24 cellular contexts compared by ENCODE assay signal in the genomic region with DNA sequence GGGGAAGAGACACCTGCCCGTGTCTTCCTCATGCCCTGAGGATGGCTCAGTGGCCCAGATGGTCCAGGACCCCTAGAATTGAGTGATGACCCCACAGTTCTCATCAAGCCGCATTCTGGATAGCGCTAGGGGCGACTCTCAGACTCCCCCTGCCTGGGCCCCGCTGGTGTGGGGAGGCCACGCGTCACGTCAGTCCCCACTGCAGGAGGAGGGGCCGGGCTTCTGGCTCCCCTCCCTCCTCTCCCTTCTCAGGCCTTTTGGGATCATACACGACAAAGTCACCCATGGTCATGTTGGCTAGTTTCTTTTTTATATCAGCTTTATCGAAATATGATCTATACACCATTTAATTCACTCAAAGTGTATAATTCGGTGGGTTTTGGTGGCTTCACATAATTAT.
DNase-seq lines count a peak whose midpoint lies in the region; ATAC-seq and TF ChIP-seq lines count a peak whose summit lies in the region.
"Had no signal": no experiment of that assay in that cellular context is flagged by ENCODE, and none has a peak within 500 bp of the region (broad histone marks: within the 10 kb centered on the region; RNA-seq: fewer than 3 reads in every experiment).

No MANE protein-coding gene starts in this region.

- peaks cover 25% of the 10 kb centered on the region for H3K36me3 Mint-ChIP-seq in activated naive CD4-positive, alpha-beta T cell treated with anti-CD3 and anti-CD28 coated beads for 36 hours (ENCODE audit: low read depth)
- H3K36me3 Mint-ChIP-seq in activated naive CD4-positive, alpha-beta T cell treated with anti-CD3 and anti-CD28 coated beads, Interleukin-2, amount 50 U/mL, for 72 hours = peaks cover 0 to 4% of the 10 kb centered on the region in 2 donors
- no peaks in the 10 kb centered on the region for H3K36me3 Mint-ChIP-seq in activated CD8-positive, alpha-beta T cell treated with anti-CD3 and anti-CD28 coated beads, Interleukin-2, amount 10 ng/mL, durations not matched to agents 7 days and 5 days (ENCODE audit: low read depth)

- no peaks in the 10 kb centered on the region for H3K79me2 ChIP-seq in osteoblast (ENCODE audit: insufficient read depth, low read length)

- H3K27ac Mint-ChIP-seq in activated naive CD4-positive, alpha-beta T cell treated with anti-CD3 and anti-CD28 coated beads for 36 hours = peak overlapping the region; percentile 36
- peak overlapping the region in 1 of 2 donors; percentile 83 for H3K27ac Mint-ChIP-seq in activated naive CD4-positive, alpha-beta T cell treated with anti-CD3 and anti-CD28 coated beads, Interleukin-2, amount 50 U/mL, for 72 hours
- peak overlapping the region; percentile 49 for H3K27ac Mint-ChIP-seq in activated CD8-positive, alpha-beta T cell treated with anti-CD3 and anti-CD28 coated beads, Interleukin-2, amount 10 ng/mL, durations not matched to agents 7 days and 5 days
- H3K27ac Mint-ChIP-seq: GM23338, HFFc6 had no signal

- H3K9me3 ChIP-seq in osteoblast (ENCODE audit: low read depth, low read length) = no peaks in the 10 kb centered on the region
- no peaks in the 10 kb centered on the region for H3K9me3 ChIP-seq in upper lobe of left lung
- H3K9me3 ChIP-seq: HAP-1, MG63, SJCRH30 had no signal

- no peak for TF ChIP-seq EP300 in upper lobe of left lung (IDR thresholded peaks at IDR 0.05)

- H3K4me3 Mint-ChIP-seq in activated naive CD4-positive, alpha-beta T cell treated with anti-CD3 and anti-CD28 coated beads for 36 hours = no peak overlapping the region
- H3K4me3 Mint-ChIP-seq in activated CD8-positive, alpha-beta T cell treated with anti-CD3 and anti-CD28 coated beads, Interleukin-2, amount 10 ng/mL, durations not matched to agents 7 days and 5 days = no peak overlapping the region
- H3K4me3 Mint-ChIP-seq: GM23338, HFFc6 had no signal

- peaks cover 9% of the 10 kb centered on the region for H3K4me1 ChIP-seq in osteoblast (ENCODE audit: insufficient read depth, low read length)
- H3K4me1 ChIP-seq in upper lobe of left lung = peaks cover 17 to 57% (median 34%) of the 10 kb centered on the region in 4 donors
- H3K4me1 ChIP-seq: HAP-1 had no signal

- no peaks in the 10 kb centered on the region for H3K27me3 Mint-ChIP-seq in activated naive CD4-positive, alpha-beta T cell treated with anti-CD3 and anti-CD28 coated beads for 36 hours (ENCODE audit: low read depth)
- H3K27me3 Mint-ChIP-seq in activated CD8-positive, alpha-beta T cell treated with anti-CD3 and anti-CD28 coated beads, Interleukin-2, amount 10 ng/mL, durations not matched to agents 7 days and 5 days (ENCODE audit: low read depth) = no peaks in the 10 kb centered on the region

- H4K20me1 ChIP-seq in osteoblast (ENCODE audit: insufficient read depth, low read length) = peaks cover 4% of the 10 kb centered on the region

- H3K36me3 ChIP-seq in osteoblast (ENCODE audit: insufficient read depth, low read length) (no peaks in the 10 kb centered on the region), upper lobe of left lung (peaks cover 0 to 50% (median 17%) of the 10 kb centered on the region in 4 donors)
- H3K36me3 ChIP-seq: MG63, SJCRH30 had no signal

- no peak for DNase-seq in activated naive CD4-positive, alpha-beta T cell treated with anti-CD3 and anti-CD28 coated beads for 36 hours
- DNase-seq in activated naive CD4-positive, alpha-beta T cell treated with anti-CD3 and anti-CD28 coated beads, Interleukin-2, amount 50 U/mL, for 72 hours (ENCODE audit: low spot score in 2 of 2) = no peak
- DNase-seq in activated CD8-positive, alpha-beta T cell treated with anti-CD3 and anti-CD28 coated beads, Interleukin-2, amount 10 ng/mL, durations not matched to agents 7 days and 5 days = no peak
- peak; percentile 73 for DNase-seq in osteoblast (ENCODE audit: insufficient read length, low spot score, missing footprints)
- peak in 1 of 2 donors; percentile 45 for DNase-seq in upper lobe of left lung
- DNase-seq in NCI-H82 (lab: John Stamatoyannopoulos, UW) = no peak
- no peak for DNase-seq in H4 (ENCODE audit: low spot score)
- DNase-seq: 8988T; ACHN; HFFc6; IMR-90; KG1; MG63; NCI-H2029; NCI-H446; NCI-H524 treated with DMSO at 0.1 percent for 48 hours; NCI-H774; NK-92 treated with Interleukin-12 subunit alpha and Interleukin-12 subunit beta, amount 100 ng/mL, for 24 hours; PC-3; SJCRH30 had no signal

- H3K9me3 Mint-ChIP-seq in activated naive CD4-positive, alpha-beta T cell treated with anti-CD3 and anti-CD28 coated beads for 36 hours = no peaks in the 10 kb centered on the region
- H3K9me3 Mint-ChIP-seq in activated naive CD4-positive, alpha-beta T cell treated with anti-CD3 and anti-CD28 coated beads, Interleukin-2, amount 50 U/mL, for 72 hours = no peaks in the 10 kb centered on the region
- H3K9me3 Mint-ChIP-seq in activated CD8-positive, alpha-beta T cell treated with anti-CD3 and anti-CD28 coated beads, Interleukin-2, amount 10 ng/mL, durations not matched to agents 7 days and 5 days (ENCODE audit: insufficient read depth) = no peaks in the 10 kb centered on the region
- H3K9me3 Mint-ChIP-seq: GM23338, HFFc6 had no signal

- H3K27me3 ChIP-seq in osteoblast (ENCODE audit: insufficient read depth, low read length) (no peaks in the 10 kb centered on the region), upper lobe of left lung (no peaks in the 10 kb centered on the region)
- H3K27me3 ChIP-seq: MG63, SJCRH30 had no signal

- no peaks in the 10 kb centered on the region for H3K4me1 Mint-ChIP-seq in activated naive CD4-positive, alpha-beta T cell treated with anti-CD3 and anti-CD28 coated beads for 36 hours (ENCODE audit: low read depth)
- H3K4me1 Mint-ChIP-seq in activated CD8-positive, alpha-beta T cell treated with anti-CD3 and anti-CD28 coated beads, Interleukin-2, amount 10 ng/mL, durations not matched to agents 7 days and 5 days (ENCODE audit: low read depth) = peaks cover 8% of the 10 kb centered on the region

- no peak for TF ChIP-seq CTCF in osteoblast (IDR thresholded peaks at IDR 0.05; ENCODE audit: extremely low read depth, low read depth, low read length)
- no peak for TF ChIP-seq CTCF in upper lobe of left lung (IDR thresholded peaks at IDR 0.05)

- H3K4me3 ChIP-seq in osteoblast (ENCODE audit: insufficient read depth, low read length) = no peak overlapping the region
- no peak overlapping the region for H3K4me3 ChIP-seq in upper lobe of left lung
- H3K4me3 ChIP-seq: GM23338, HAP-1, MG63, SJCRH30 had no signal

- H3K27ac ChIP-seq in osteoblast (ENCODE audit: low read depth, low read length) (no peak overlapping the region), upper lobe of left lung (peak overlapping the region; percentile 67 to 90 (median 80))
- H3K27ac ChIP-seq: SJCRH30 had no signal

- ATAC-seq in activated naive CD4-positive, alpha-beta T cell treated with anti-CD3 and anti-CD28 coated beads, Interleukin-2, amount 50 U/mL, for 72 hours = no peak
- ATAC-seq in activated CD8-positive, alpha-beta T cell treated with anti-CD3 and anti-CD28 coated beads, Interleukin-2, amount 10 ng/mL, durations not matched to agents 7 days and 5 days = no peak
- ATAC-seq in upper lobe of left lung (ENCODE audit: low FRiP score in 2 of 2) (no peak), HG03442 (IDR thresholded peaks at IDR 0.05; ENCODE audit: unreplicated experiment) (no peak)
- ATAC-seq: GM23338, Right ventricle myocardium inferior had no signal

- CTCF ChIA-PET in activated naive CD4-positive, alpha-beta T cell treated with anti-CD3 and anti-CD28 coated beads for 36 hours (lab: Charles Lee) = no interaction called here
- CTCF ChIA-PET in activated CD8-positive, alpha-beta T cell treated with anti-CD3 and anti-CD28 coated beads, Interleukin-2, amount 10 ng/mL, durations not matched to agents 7 days and 5 days (lab: Charles Lee) = no interaction called here

- intact Hi-C loops in activated naive CD4-positive, alpha-beta T cell treated with anti-CD3 and anti-CD28 coated beads for 36 hours (cut with micrococcal nuclease) = no loop called here

- no peak overlapping the region for H2AFZ ChIP-seq in osteoblast (ENCODE audit: low read length)
- H2AFZ ChIP-seq: GM23338 had no signal

- no peak overlapping the region for H3K4me2 ChIP-seq in osteoblast (ENCODE audit: insufficient read depth, low read length)
- H3K4me2 ChIP-seq: GM23338 had no signal

- TF ChIP-seq POLR2A in upper lobe of left lung (IDR thresholded peaks at IDR 0.05) = no peak

- WGBS in upper lobe of left lung, 2 donors = 89 to 98% methylated on average over 8 to 12 of the region's 12 CpGs

- POLR2A ChIA-PET in activated CD8-positive, alpha-beta T cell treated with anti-CD3 and anti-CD28 coated beads, Interleukin-2, amount 10 ng/mL, durations not matched to agents 7 days and 5 days (lab: Charles Lee) = no interaction called here
